8 cellular contexts compared by ENCODE assay signal in genomic region chr17:59859444-59860025, GRCh38. TPM values are rescaled to one million over a fixed set of nuclear protein-coding genes. Genes with fewer than 3 reads are reported as not detected.
A peak's percentile ranks its signal among the peaks of the same experiment; 100 is the strongest.
DNase-seq lines count a peak whose midpoint lies in the region; ATAC-seq and TF ChIP-seq lines count a peak whose summit lies in the region.

No MANE protein-coding gene starts in this region.

- TF ChIP-seq CTCF in breast epithelium (IDR thresholded peaks at IDR 0.05) (peak; percentile 68 to 76 (median 69)), mucosa of descending colon (IDR thresholded peaks at IDR 0.05) (peak; percentile 30)

- no peaks in the 10 kb centered on the region for H3K27me3 ChIP-seq in breast epithelium

- H3K36me3 ChIP-seq in breast epithelium (no peaks in the 10 kb centered on the region), mucosa of descending colon (ENCODE audit: low read depth) (no peaks in the 10 kb centered on the region)

- no peak overlapping the region for H3K4me3 ChIP-seq in breast epithelium
- H3K4me3 ChIP-seq in mucosa of descending colon = no peak overlapping the region

- intact Hi-C loops in breast epithelium (cut with DNase I; ENCODE audit: low total_unique reads) (no loop called here), mucosa of descending colon (cut with DNase I, micrococcal nuclease) (loop anchor here in 1 of 2 donors (2.0 kb wide), 1 partner anchor 107 kb away; no protein-coding TSS in a partner anchor)

- TF ChIP-seq POLR2A in breast epithelium (IDR thresholded peaks at IDR 0.05) = no peak

- H3K4me1 ChIP-seq in breast epithelium (no peaks in the 10 kb centered on the region), mucosa of descending colon (ENCODE audit: low read depth) (peaks cover 7% of the 10 kb centered on the region)

- H3K9me3 ChIP-seq in breast epithelium = no peaks in the 10 kb centered on the region
- H3K9me3 ChIP-seq in mucosa of descending colon = no peaks in the 10 kb centered on the region

- no peak overlapping the region for H3K27ac ChIP-seq in breast epithelium

- ATAC-seq in mucosa of descending colon (peak; percentile 73), HG03097 (IDR thresholded peaks at IDR 0.05; ENCODE audit: low FRiP score, unreplicated experiment) (no peak)

- peak; percentile 30 to 42 for DNase-seq in NCI-H2081 (lab: John Stamatoyannopoulos, UW)
- no peak for DNase-seq in NCI-H2081 treated with DMSO at 0.1 percent for 48 hours (lab: John Stamatoyannopoulos, UW)
- peak; percentile 18 for DNase-seq in NCI-H1694 (lab: John Stamatoyannopoulos, UW)
- no peak for DNase-seq in breast epithelium (ENCODE audit: low spot score in 2 of 2)
- no peak for DNase-seq in mucosa of descending colon
- DNase-seq in DMS79 treated with DMSO at 0.1 percent for 48 hours (lab: John Stamatoyannopoulos, UW) = no peak
- DNase-seq in NCI-H345 treated with DMSO at 0.1 percent for 48 hours (lab: John Stamatoyannopoulos, UW; ENCODE audit: unreplicated experiment) = no peak

RNA-seq across cellular contexts. Expression of gene TUBD1, which starts 33.2 kb away (rescaled TPM):
- total RNA-seq in breast epithelium (10 to 100 TPM in 2 of 3 donors, 1 to 10 TPM in 1; 6.6 to 25.0 (median 19.7) TPM), mucosa of descending colon (10 to 100 TPM in 1 of 3 donors, 1 to 10 TPM in 2; 6.1 to 11.4 (median 6.2) TPM)

RNA-seq across cellular contexts. Expression of gene RPS6KB1, which starts 33.4 kb away (rescaled TPM):
- 10 to 100 TPM; 40.3 to 62.3 (median 47.5) TPM for total RNA-seq in breast epithelium
- 10 to 100 TPM; 27.9 to 41.7 (median 30.6) TPM for total RNA-seq in mucosa of descending colon

Comparison
In these comparisons a context has a peak if more than half of its experiments do, and no peak if none do; other contexts are left out.
1. DNase-seq: peak in NCI-H2081 (2 of 2) and NCI-H1694 (single experiment); none in NCI-H2081 treated with DMSO at 0.1 percent for 48 hours (single experiment), breast epithelium (0 of 2), mucosa of descending colon (0 of 3), DMS79 treated with DMSO at 0.1 percent for 48 hours (single experiment) and NCI-H345 treated with DMSO at 0.1 percent for 48 hours (single experiment).